Comparison of ENCODE assay signal across 8 cellular contexts in the genomic region with DNA sequence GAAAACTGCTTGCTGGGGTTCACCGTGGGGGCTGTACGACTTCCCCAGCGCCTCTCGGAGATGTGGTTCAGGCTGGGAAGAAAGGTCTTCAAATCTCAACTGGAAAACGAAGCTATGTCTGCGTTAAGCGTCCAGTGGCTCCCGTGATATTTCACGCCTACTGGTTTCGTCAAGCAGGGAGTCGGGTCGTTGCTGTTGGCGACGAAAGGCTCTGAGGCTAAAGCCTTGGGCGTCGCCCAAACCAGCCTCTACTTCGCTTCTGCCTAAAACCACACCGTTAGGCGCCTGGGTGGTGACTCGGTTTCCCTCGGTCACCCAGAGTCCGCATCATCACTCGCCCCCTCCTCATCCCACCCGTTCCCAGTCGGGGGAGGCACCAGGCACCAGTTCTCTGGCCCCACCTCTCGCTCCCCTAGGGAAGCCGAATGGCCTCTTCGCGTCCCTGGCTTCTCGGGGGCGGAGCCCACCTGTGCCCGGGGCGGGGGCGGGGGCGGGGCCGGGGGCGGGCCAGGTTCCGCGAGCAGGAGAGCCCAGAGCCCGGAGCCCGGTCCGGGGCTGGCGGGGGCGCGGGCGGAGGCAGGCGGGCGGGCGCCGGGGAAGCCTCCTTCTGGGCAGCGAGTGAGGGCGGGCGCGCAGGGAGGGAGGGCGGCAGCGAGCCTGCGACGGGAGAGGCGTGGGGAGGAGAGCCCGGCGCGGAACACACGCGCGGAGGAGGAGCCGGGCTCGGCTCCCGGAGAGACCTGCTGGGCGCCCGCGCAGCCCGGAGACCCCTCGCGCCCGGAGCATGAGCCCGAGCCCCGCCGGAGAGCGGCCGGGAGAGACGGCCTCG. TPM values are rescaled to one million over a fixed set of nuclear protein-coding genes. Genes with fewer than 3 reads are reported as not detected.
DNase-seq lines count a peak whose midpoint lies in the region; ATAC-seq and TF ChIP-seq lines count a peak whose summit lies in the region.

Gene B4GALNT3, plus strand, starts transcription at position 510 of the 829 bp plus-strand sequence. CDS start 438 bp downstream, outside the sequence.

- H3K4me3 ChIP-seq in foreskin fibroblast (ENCODE audit: low read depth in 1 of 2, low read length in 2 of 2) = peak within 1 kb of the TSS; percentile 25 to 36
- H3K4me3 ChIP-seq in neuron (ENCODE audit: low read length) = peak within 1 kb of the TSS; percentile 56
- H3K4me3 ChIP-seq in aorta (ENCODE audit: low read length in 2 of 2) = peak within 1 kb of the TSS; percentile 93 to 96

- H3K27ac ChIP-seq in aorta (ENCODE audit: low read depth in 1 of 2, low read length in 2 of 2) = peak within 1 kb of the TSS; percentile 55 to 68

- peak within 1 kb of the TSS; percentile 88 for H3K4me3 Mint-ChIP-seq in activated T-helper 1 cell treated with anti-CD3 and anti-CD28 coated beads, Interleukin-12 subunit alpha, Interleukin-12 subunit beta, Interleukin-2, Interleukin-4 antibody, amounts not matched to agents 30 ng/mL and 10 ng/mL and 1 ng/mL, durations not matched to agents 14 hours and 24 hours and 36 hours

- H3K4me1 Mint-ChIP-seq in activated T-helper 1 cell treated with anti-CD3 and anti-CD28 coated beads, Interleukin-12 subunit alpha, Interleukin-12 subunit beta, Interleukin-2, Interleukin-4 antibody, amounts not matched to agents 30 ng/mL and 10 ng/mL and 1 ng/mL, durations not matched to agents 14 hours and 24 hours and 36 hours (ENCODE audit: low read depth) = peaks cover 11% of the 10 kb centered on the region

- DNase-seq in NCI-H187 (lab: John Stamatoyannopoulos, UW) = peak; percentile 43 to 50
- DNase-seq in NCI-H187 treated with DMSO at 0.1 percent for 48 hours (lab: John Stamatoyannopoulos, UW) = no peak
- peak; percentile 80 for DNase-seq in NCI-H82 (lab: John Stamatoyannopoulos, UW)
- peak; percentile 25 for DNase-seq in activated T-helper 1 cell treated with anti-CD3 and anti-CD28 coated beads, Interleukin-12 subunit alpha, Interleukin-12 subunit beta, Interleukin-2, Interleukin-4 antibody, amounts not matched to agents 30 ng/mL and 10 ng/mL and 1 ng/mL, durations not matched to agents 14 hours and 24 hours and 36 hours (ENCODE audit: low spot score)
- DNase-seq in foreskin fibroblast = peak in 1 of 2 donors; percentile 54
- peak; percentile 80 to 87 for DNase-seq in aorta
- no peak for DNase-seq in GF-D8 (lab: John Stamatoyannopoulos, UW)

- H3K9me3 Mint-ChIP-seq in activated T-helper 1 cell treated with anti-CD3 and anti-CD28 coated beads, Interleukin-12 subunit alpha, Interleukin-12 subunit beta, Interleukin-2, Interleukin-4 antibody, amounts not matched to agents 30 ng/mL and 10 ng/mL and 1 ng/mL, durations not matched to agents 14 hours and 24 hours and 36 hours = no peaks in the 10 kb centered on the region

- intact Hi-C loops in activated T-helper 1 cell treated with anti-CD3 and anti-CD28 coated beads, Interleukin-12 subunit alpha, Interleukin-12 subunit beta, Interleukin-2, Interleukin-4 antibody, amounts not matched to agents 30 ng/mL and 10 ng/mL and 1 ng/mL, durations not matched to agents 14 hours and 24 hours and 36 hours (cut with micrococcal nuclease) = loop anchor here (10.0 kb wide), 2 partner anchors 485 to 1135 kb away; partner anchors contain the start of genes FBXL14 and RAD52
- intact Hi-C loops in aorta (cut with DNase I) = loop anchor here in 1 of 2 donors (2.0 kb wide), 1 partner anchor 21 kb away; no protein-coding TSS in a partner anchor

- H2AFZ ChIP-seq in neuron (ENCODE audit: low read depth, low read length) = peak within 1 kb of the TSS; percentile 69

- H3K27me3 Mint-ChIP-seq in activated T-helper 1 cell treated with anti-CD3 and anti-CD28 coated beads, Interleukin-12 subunit alpha, Interleukin-12 subunit beta, Interleukin-2, Interleukin-4 antibody, amounts not matched to agents 30 ng/mL and 10 ng/mL and 1 ng/mL, durations not matched to agents 14 hours and 24 hours and 36 hours (ENCODE audit: insufficient read depth) = peaks cover 73% of the 10 kb centered on the region

- H3K36me3 ChIP-seq in neuron (ENCODE audit: insufficient read depth, low read length) = no peaks in the 10 kb centered on the region
- H3K36me3 ChIP-seq in aorta (ENCODE audit: control insufficient read depth in 1 of 2, insufficient read depth in 2 of 2, low read length in 1 of 2) = no peaks in the 10 kb centered on the region

- H3K27me3 ChIP-seq in neuron (ENCODE audit: insufficient read depth, low read length) = peaks cover 16% of the 10 kb centered on the region
- H3K27me3 ChIP-seq in aorta (ENCODE audit: control insufficient read depth in 1 of 2, insufficient read depth in 2 of 2, low read length in 1 of 2) = no peaks in the 10 kb centered on the region

- no peak within 1 kb of the TSS for H3K27ac Mint-ChIP-seq in activated T-helper 1 cell treated with anti-CD3 and anti-CD28 coated beads, Interleukin-12 subunit alpha, Interleukin-12 subunit beta, Interleukin-2, Interleukin-4 antibody, amounts not matched to agents 30 ng/mL and 10 ng/mL and 1 ng/mL, durations not matched to agents 14 hours and 24 hours and 36 hours

- H3K4me1 ChIP-seq in neuron (ENCODE audit: insufficient read depth, low read length) (peaks cover 16% of the 10 kb centered on the region), aorta (ENCODE audit: control insufficient read depth in 1 of 2, insufficient read depth in 2 of 2, low read length in 2 of 2) (no peaks in the 10 kb centered on the region)

- WGBS in aorta, 2 donors = 2 to 5% methylated on average over 32 to 82 of the region's 82 CpGs

- no peak for TF ChIP-seq CTCF in foreskin fibroblast (IDR thresholded peaks at IDR 0.05; ENCODE audit: low read depth, low read length)

- peaks cover 3% of the 10 kb centered on the region for H3K36me3 Mint-ChIP-seq in activated T-helper 1 cell treated with anti-CD3 and anti-CD28 coated beads, Interleukin-12 subunit alpha, Interleukin-12 subunit beta, Interleukin-2, Interleukin-4 antibody, amounts not matched to agents 30 ng/mL and 10 ng/mL and 1 ng/mL, durations not matched to agents 14 hours and 24 hours and 36 hours (ENCODE audit: low read depth)

- H3K9me3 ChIP-seq in neuron (ENCODE audit: low read length) = no peaks in the 10 kb centered on the region
- H3K9me3 ChIP-seq in aorta (ENCODE audit: control insufficient read depth, low read length) = no peaks in the 10 kb centered on the region

- peak; percentile 73 for ATAC-seq in aorta (ENCODE audit: low FRiP score)

RNA-seq across cellular contexts. Expression of gene B4GALNT3, which starts in this region (rescaled TPM):
- total RNA-seq in activated T-helper 1 cell treated with anti-CD3 and anti-CD28 coated beads, Interleukin-12 subunit alpha, Interleukin-12 subunit beta, Interleukin-2, Interleukin-4 antibody, amounts not matched to agents 30 ng/mL and 10 ng/mL and 1 ng/mL, durations not matched to agents 14 hours and 24 hours and 36 hours = 7.6 and 8.6 TPM in 2 replicates
- total RNA-seq in aorta = 10 to 100 TPM; 17.4 to 29.9 TPM
- 10 to 100 TPM; 10.3 to 20.3 TPM for polyA plus RNA-seq in aorta

Comparison
In these comparisons a context has a peak if more than half of its experiments do, and no peak if none do; other contexts are left out.
1. DNase-seq: peak in NCI-H187 (2 of 2), NCI-H82 (single experiment), activated T-helper 1 cell treated with anti-CD3 and anti-CD28 coated beads, Interleukin-12 subunit alpha, Interleukin-12 subunit beta, Interleukin-2, Interleukin-4 antibody, amounts not matched to agents 30 ng/mL and 10 ng/mL and 1 ng/mL, durations not matched to agents 14 hours and 24 hours and 36 hours (single experiment) and aorta (2 of 2); none in NCI-H187 treated with DMSO at 0.1 percent for 48 hours (single experiment) and GF-D8 (single experiment).
2. H3K4me3 ChIP-seq: peak in every context shown above with its lines; median percentile 94 in aorta; 56 in neuron; 30 in foreskin fibroblast.